ENCODE assay signal across 16 cellular contexts in the genomic region with DNA sequence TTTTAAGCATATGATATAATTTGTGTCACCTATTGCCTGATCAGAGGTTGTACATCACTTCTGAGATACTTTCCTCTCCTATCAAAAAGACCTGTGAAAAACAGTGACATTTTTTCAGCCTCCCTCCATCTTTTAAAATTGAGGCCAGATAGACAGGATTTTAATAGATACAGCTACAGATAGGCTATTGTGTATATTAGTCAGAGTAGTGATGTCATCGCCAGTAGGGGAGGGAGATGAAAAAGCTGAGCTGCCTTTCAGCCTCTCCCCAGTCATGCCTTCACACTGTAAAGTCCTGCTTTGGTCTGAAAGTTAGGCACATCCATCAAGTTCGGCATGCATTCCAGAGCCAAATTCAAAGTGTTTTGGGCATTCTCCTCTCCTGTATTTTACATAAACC. TPM values are rescaled to one million over a fixed set of nuclear protein-coding genes. Genes with fewer than 3 reads are reported as not detected.
DNase-seq lines count a peak whose midpoint lies in the region; ATAC-seq, FAIRE-seq and TF ChIP-seq lines count a peak whose summit lies in the region.
"Had no signal": no experiment of that assay in that cellular context is flagged by ENCODE, and none has a peak within 500 bp of the region (broad histone marks: within the 10 kb centered on the region; RNA-seq: fewer than 3 reads in every experiment).

No MANE protein-coding gene starts in this region.

- no peak for FAIRE-seq in astrocyte (lab: Jason Lieb, UNC)

- no peak overlapping the region for H2AFZ ChIP-seq in astrocyte (ENCODE audit: low read depth, low read length)

- peaks cover 10% of the 10 kb centered on the region for H3K4me1 ChIP-seq in astrocyte (ENCODE audit: insufficient read depth, low read length)

- H3K27me3 Mint-ChIP-seq in astrocyte (ENCODE audit: low read depth, unreplicated experiment), result no peaks in the 10 kb centered on the region

- peaks cover 47% of the 10 kb centered on the region for H3K36me3 ChIP-seq in astrocyte (ENCODE audit: insufficient read depth, low read length)

- H3K4me1 Mint-ChIP-seq in astrocyte (ENCODE audit: low read depth, unreplicated experiment), result peaks cover 24% of the 10 kb centered on the region

- peaks cover 92% of the 10 kb centered on the region for H4K20me1 ChIP-seq in astrocyte (ENCODE audit: insufficient read depth, low read length)

- no peak overlapping the region for H3K27ac Mint-ChIP-seq in astrocyte (ENCODE audit: unreplicated experiment)

- no peaks in the 10 kb centered on the region for H3K9me3 ChIP-seq in astrocyte (ENCODE audit: insufficient read depth, low read depth, low read length)
- H3K9me3 ChIP-seq: esophagus squamous epithelium had no signal

- peaks cover 6% of the 10 kb centered on the region for H3K36me3 Mint-ChIP-seq in astrocyte (ENCODE audit: low read depth, unreplicated experiment)

- H3K4me2 ChIP-seq in astrocyte (ENCODE audit: low read length), result no peak overlapping the region

- DNase-seq in AG08396 (ENCODE audit: low spot score), result peak; percentile 73
- peak; percentile 48 for DNase-seq in GM03348 (ENCODE audit: low spot score)
- peak; percentile 56 for DNase-seq in astrocyte (ENCODE audit: low read depth)
- DNase-seq in iris pigment epithelial cell (ENCODE audit: low read depth), result peak; percentile 70
- no peak for DNase-seq in NK-92 treated with Interleukin-12 subunit alpha and Interleukin-12 subunit beta, amount 100 ng/mL, for 24 hours (lab: John Stamatoyannopoulos, UW)
- DNase-seq in SIG-M5 treated with dmso at 0.1 percent for 504 hours (lab: John Stamatoyannopoulos, UW; ENCODE audit: unreplicated experiment), result no peak
- DNase-seq: cerebellar nuclear complex; esophagus squamous epithelium; immature natural killer cell; retina; stimulated activated CD4-positive, alpha-beta T cell treated with anti-CD3 and anti-CD28 coated beads, Interleukin-4, amount 100 ng/mL, for 1 hour; stimulated activated naive CD4-positive, alpha-beta T cell treated with Interleukin-2 at 50 U/mL for 16 hours; T-helper 1 cell had no signal

- no peak overlapping the region for H3K9ac ChIP-seq in astrocyte (ENCODE audit: low read length)

- H3K4me3 Mint-ChIP-seq in astrocyte (ENCODE audit: unreplicated experiment), result no peak overlapping the region
- H3K4me3 Mint-ChIP-seq: immature natural killer cell had no signal

- no peaks in the 10 kb centered on the region for H3K9me3 Mint-ChIP-seq in astrocyte (ENCODE audit: unreplicated experiment)
- H3K9me3 Mint-ChIP-seq: immature natural killer cell had no signal

- no peaks in the 10 kb centered on the region for H3K27me3 ChIP-seq in astrocyte (ENCODE audit: insufficient read depth, low read length)
- H3K27me3 ChIP-seq: esophagus squamous epithelium had no signal

- peaks cover 74% of the 10 kb centered on the region for H3K79me2 ChIP-seq in astrocyte (ENCODE audit: insufficient read depth, low read length)

- no peak overlapping the region for H3K4me3 ChIP-seq in astrocyte (ENCODE audit: insufficient read depth, low read depth, low read length)
- H3K4me3 ChIP-seq: esophagus squamous epithelium had no signal

- no peak for TF ChIP-seq CTCF in astrocyte (IDR thresholded peaks at IDR 0.05; ENCODE audit: insufficient read depth, low read depth, low read length)

- H3K27ac ChIP-seq in astrocyte (ENCODE audit: low read depth, low read length), result no peak overlapping the region
- H3K27ac ChIP-seq: C4-2B had no signal

- ATAC-seq in GM18517 (IDR thresholded peaks at IDR 0.05; ENCODE audit: unreplicated experiment) (no peak), HG02938 (IDR thresholded peaks at IDR 0.05; ENCODE audit: unreplicated experiment) (no peak)

RNA-seq across cellular contexts. Expression of a gene that starts 7.9 kb away (rescaled TPM):
- total RNA-seq in astrocyte, result 48.7 and 50.2 TPM in 2 replicates

RNA-seq across cellular contexts. Expression of a gene that starts 16.5 kb away (rescaled TPM):
- total RNA-seq in astrocyte, result 228 and 236 TPM in 2 replicates

RNA-seq across cellular contexts. Expression of a gene that starts 58.2 kb away (rescaled TPM):
- 36.9 and 45.8 TPM in 2 replicates for total RNA-seq in astrocyte

Comparison
In these comparisons a context has a peak if more than half of its experiments do, and no peak if none do; other contexts are left out.
1. DNase-seq: peak in AG08396 (single experiment), GM03348 (single experiment), astrocyte (single experiment) and iris pigment epithelial cell (single experiment); none in NK-92 treated with Interleukin-12 subunit alpha and Interleukin-12 subunit beta, amount 100 ng/mL, for 24 hours (single experiment) and SIG-M5 treated with dmso at 0.1 percent for 504 hours (single experiment).